In genomic region chr3:121505256-121505655, GRCh38 we compare ENCODE assay signal across 17 cellular contexts. TPM values are rescaled to one million over a fixed set of nuclear protein-coding genes. Genes with fewer than 3 reads are reported as not detected.
DNase-seq lines count a peak whose midpoint lies in the region; ATAC-seq, FAIRE-seq and TF ChIP-seq lines count a peak whose summit lies in the region.
"Had no signal": no experiment of that assay in that cellular context is flagged by ENCODE, and none has a peak within 500 bp of the region (broad histone marks: within the 10 kb centered on the region; RNA-seq: fewer than 3 reads in every experiment).

No MANE protein-coding gene starts in this region.

- H3K9me3 ChIP-seq in esophagus squamous epithelium (no peaks in the 10 kb centered on the region), small intestine (ENCODE audit: control insufficient read depth, low read depth) (no peaks in the 10 kb centered on the region)
- H3K9me3 ChIP-seq: A549, HAP-1 had no signal

- H3K27ac ChIP-seq in esophagus squamous epithelium (peak overlapping the region in 3 of 4 donors; percentile 38 to 82 (median 63)), small intestine (ENCODE audit: low read depth in 1 of 2, low read length in 1 of 2) (no peak overlapping the region)
- H3K27ac ChIP-seq: 22Rv1, A549 had no signal

- FAIRE-seq in small intestine (lab: Jason Lieb, UNC), result no peak
- FAIRE-seq: A549, H1, HepG2 had no signal

- DNase-seq in SIG-M5 treated with dmso at 0.1 percent for 504 hours (lab: John Stamatoyannopoulos, UW; ENCODE audit: unreplicated experiment), result peak; percentile 32
- no peak for DNase-seq in SIG-M5 (lab: John Stamatoyannopoulos, UW)
- peak; percentile 69 for DNase-seq in LNCaP clone FGC (ENCODE audit: low read depth)
- DNase-seq in esophagus squamous epithelium (lab: John Stamatoyannopoulos, UW), result no peak
- no peak for DNase-seq in NCI-H1048 (lab: John Stamatoyannopoulos, UW)
- no peak for DNase-seq in small intestine
- DNase-seq: AML-193; Calu3; CD4-positive, alpha-beta memory T cell; DMS79 treated with DMSO at 0.1 percent for 48 hours; GF-D8 had no signal

- H3K4me3 ChIP-seq in LNCaP clone FGC (ENCODE audit: low read depth, low read length) (no peak overlapping the region), esophagus squamous epithelium (no peak overlapping the region), small intestine (ENCODE audit: low read depth in 1 of 2, low read length in 2 of 2) (no peak overlapping the region)
- H3K4me3 ChIP-seq: A549, HAP-1 had no signal

- no peaks in the 10 kb centered on the region for H3K36me3 ChIP-seq in esophagus squamous epithelium
- no peaks in the 10 kb centered on the region for H3K36me3 ChIP-seq in small intestine (ENCODE audit: control insufficient read depth in 2 of 2, insufficient read depth in 2 of 2, low read length in 2 of 2)

- intact Hi-C loops in esophagus squamous epithelium (cut with DNase I), result no loop called here

- peaks cover 5 to 26% (median 9%) of the 10 kb centered on the region in 3 donors for H3K4me1 ChIP-seq in esophagus squamous epithelium
- peaks cover 0 to 2% of the 10 kb centered on the region in 2 donors for H3K4me1 ChIP-seq in small intestine (ENCODE audit: control insufficient read depth in 2 of 2, insufficient read depth in 1 of 2, low read depth in 1 of 2, low read length in 1 of 2)
- H3K4me1 ChIP-seq: HAP-1 had no signal

- no peak for TF ChIP-seq CTCF in LNCaP clone FGC (IDR thresholded peaks at IDR 0.05; ENCODE audit: control insufficient read depth, extremely low read depth, insufficient read depth)
- no peak for TF ChIP-seq CTCF in esophagus squamous epithelium (IDR thresholded peaks at IDR 0.05)

- ATAC-seq in GM19452 (IDR thresholded peaks at IDR 0.05; ENCODE audit: unreplicated experiment), result no peak
- ATAC-seq: A549, HepG2 had no signal

- H3K27me3 ChIP-seq in esophagus squamous epithelium (no peaks in the 10 kb centered on the region), small intestine (ENCODE audit: control insufficient read depth in 2 of 2, insufficient read depth in 2 of 2, low read length in 2 of 2) (no peaks in the 10 kb centered on the region)

- no peak for TF ChIP-seq POLR2A in esophagus squamous epithelium (IDR thresholded peaks at IDR 0.05)

RNA-seq across cellular contexts. Expression of gene POLQ, which starts 40.5 kb away (rescaled TPM):
- 1 to 10 TPM; 2.1 to 8.4 (median 5.3) TPM for total RNA-seq in esophagus squamous epithelium
- polyA plus RNA-seq in small intestine, result 1 to 10 TPM in 1 of 3 donors, under 1 TPM in 1, not detected in 1; 0.22 to 1.8 TPM

Comparison
In these comparisons a context has a peak if more than half of its experiments do, and no peak if none do; other contexts are left out.
1. DNase-seq: peak in SIG-M5 treated with dmso at 0.1 percent for 504 hours (single experiment) and LNCaP clone FGC (single experiment); none in SIG-M5 (single experiment), esophagus squamous epithelium (single experiment), NCI-H1048 (single experiment) and small intestine (single experiment).
2. H3K27ac ChIP-seq: peak in esophagus squamous epithelium (3 of 4); none in small intestine (0 of 2).